ENCODE assay signal across 2 cellular contexts in genomic region chr1:23152966-23153684, GRCh38.
TF ChIP-seq lines count a peak whose summit lies in the region.

No MANE protein-coding gene starts in this region.

TF ChIP-seq in HepG2, 621 proteins besides CTCF, POLR2A, EP300 and RAD21 (continued from another document):
- no peak for TF ChIP-seq GMEB2 (CRISPR knock-in tag; IDR thresholded peaks at IDR 0.05; ENCODE audit: low read depth)
- no peak for TF ChIP-seq SNAPC4 (CRISPR knock-in tag; IDR thresholded peaks at IDR 0.05)
- no peak for TF ChIP-seq DRAP1 (CRISPR knock-in tag; IDR thresholded peaks at IDR 0.05)
- TF ChIP-seq ZNF512 (CRISPR knock-in tag; IDR thresholded peaks at IDR 0.05), result no peak
- TF ChIP-seq STAT5B (CRISPR knock-in tag; IDR thresholded peaks at IDR 0.05), result no peak
- TF ChIP-seq TEF (CRISPR knock-in tag; IDR thresholded peaks at IDR 0.05), result no peak
- TF ChIP-seq HNRNPL (IDR thresholded peaks at IDR 0.05; ENCODE audit: low read depth, low read length), result no peak
- no peak for TF ChIP-seq YEATS4 (CRISPR knock-in tag; IDR thresholded peaks at IDR 0.05; ENCODE audit: borderline replicate concordance)
- TF ChIP-seq ISL2 (CRISPR knock-in tag; IDR thresholded peaks at IDR 0.05), result no peak
- no peak for TF ChIP-seq ZNF766 (CRISPR knock-in tag; IDR thresholded peaks at IDR 0.05; ENCODE audit: borderline replicate concordance)
- no peak for TF ChIP-seq HHEX (CRISPR knock-in tag; IDR thresholded peaks at IDR 0.05)
- TF ChIP-seq CSRNP2 (CRISPR knock-in tag; conservative IDR thresholded peaks at IDR 0.05; ENCODE audit: low read depth), result no peak
- no peak for TF ChIP-seq PLRG1 (conservative IDR thresholded peaks at IDR 0.05)
- no peak for TF ChIP-seq PRMT3 (CRISPR knock-in tag; IDR thresholded peaks at IDR 0.05; ENCODE audit: borderline replicate concordance, low read depth)
- no peak for TF ChIP-seq RXRB (CRISPR knock-in tag; IDR thresholded peaks at IDR 0.05; ENCODE audit: borderline replicate concordance)

TF ChIP-seq in WTC11, 78 proteins besides CTCF, POLR2A, EP300 and RAD21 (continued from another document):
- TF ChIP-seq E2F4 (CRISPR knock-in tag; IDR thresholded peaks at IDR 0.05; ENCODE audit: borderline replicate concordance, low read depth) (no peak), HMGXB4 (CRISPR knock-in tag; IDR thresholded peaks at IDR 0.05) (no peak), NR3C1 (CRISPR knock-in tag; conservative IDR thresholded peaks at IDR 0.05; ENCODE audit: low read depth) (no peak), RORB (CRISPR knock-in tag; IDR thresholded peaks at IDR 0.05) (no peak), NFE2L1 (CRISPR knock-in tag; IDR thresholded peaks at IDR 0.05) (no peak), MXD4 (CRISPR knock-in tag; IDR thresholded peaks at IDR 0.05; ENCODE audit: borderline replicate concordance) (no peak), ATF1 (CRISPR knock-in tag; IDR thresholded peaks at IDR 0.05) (no peak), OVOL2 (CRISPR knock-in tag; IDR thresholded peaks at IDR 0.05; ENCODE audit: borderline replicate concordance) (no peak), KAT7 (CRISPR knock-in tag; IDR thresholded peaks at IDR 0.05; ENCODE audit: borderline replicate concordance) (no peak), GTF2I (CRISPR knock-in tag; conservative IDR thresholded peaks at IDR 0.05) (no peak)
